ENCODE assay signal across 18 cellular contexts in genomic region chr2:170696948-170697347, GRCh38. TPM values are rescaled to one million over a fixed set of nuclear protein-coding genes. Genes with fewer than 3 reads are reported as not detected.
DNase-seq lines count a peak whose midpoint lies in the region; TF ChIP-seq lines count a peak whose summit lies in the region.
"Had no signal": no experiment of that assay in that cellular context is flagged by ENCODE, and none has a peak within 500 bp of the region (broad histone marks: within the 10 kb centered on the region; RNA-seq: fewer than 3 reads in every experiment).

No MANE protein-coding gene starts in this region.

- H3K4me1 ChIP-seq in HUES48 (ENCODE audit: control insufficient read depth, insufficient read depth, low read length) (peaks cover 17% of the 10 kb centered on the region; the same call in 1 of the 2 replicates), esophagus muscularis mucosa (no peaks in the 10 kb centered on the region), neural progenitor cell (peaks cover 28% of the 10 kb centered on the region)

- H3K27ac Mint-ChIP-seq in neural progenitor cell, result no peak overlapping the region
- peak overlapping the region; percentile 11 for H3K27ac Mint-ChIP-seq in type B pancreatic cell
- H3K27ac Mint-ChIP-seq: B cell; CD8-positive, alpha-beta T cell; H9 had no signal

- H3K36me3 ChIP-seq in HUES48 (ENCODE audit: control insufficient read depth, insufficient read depth, low read length), result no peaks in the 10 kb centered on the region
- H3K36me3 ChIP-seq in esophagus muscularis mucosa, result no peaks in the 10 kb centered on the region
- no peaks in the 10 kb centered on the region for H3K36me3 ChIP-seq in neural progenitor cell
- H3K36me3 ChIP-seq: BLaER1 treated with 17β-estradiol and CSF1 and Interleukin-3, amounts not matched to agents 10 nM and 100 nM had no signal

- peaks cover 19% of the 10 kb centered on the region for H3F3A ChIP-seq in neural progenitor cell (ENCODE audit: low read depth)

- no peaks in the 10 kb centered on the region for H4K20me1 ChIP-seq in neural progenitor cell (ENCODE audit: low read depth)
- H4K20me1 ChIP-seq: BLaER1 treated with 17β-estradiol and CSF1 and Interleukin-3, amounts not matched to agents 10 nM and 100 nM had no signal

- H3K4me3 ChIP-seq in HUES48 (ENCODE audit: low read depth, low read length), result no peak overlapping the region
- no peak overlapping the region for H3K4me3 ChIP-seq in esophagus muscularis mucosa
- no peak overlapping the region for H3K4me3 ChIP-seq in neural progenitor cell
- H3K4me3 ChIP-seq: BLaER1 treated with 17β-estradiol and CSF1 and Interleukin-3, amounts not matched to agents 10 nM and 100 nM; GM12878 had no signal

- TF ChIP-seq CTCF in esophagus muscularis mucosa (IDR thresholded peaks at IDR 0.05) (no peak), neural progenitor cell (IDR thresholded peaks at IDR 0.05) (no peak), type B pancreatic cell (conservative IDR thresholded peaks at IDR 0.05) (no peak)

- H3K27me3 ChIP-seq in HUES48 (ENCODE audit: control insufficient read depth, insufficient read depth, low read length), result no peaks in the 10 kb centered on the region
- peaks cover 0 to 8% (median 0%) of the 10 kb centered on the region in 4 donors for H3K27me3 ChIP-seq in esophagus muscularis mucosa
- H3K27me3 ChIP-seq in neural progenitor cell, result no peaks in the 10 kb centered on the region
- H3K27me3 ChIP-seq: BLaER1 treated with 17β-estradiol and CSF1 and Interleukin-3, amounts not matched to agents 10 nM and 100 nM had no signal

- H3K9me3 Mint-ChIP-seq in neural progenitor cell (peaks cover 6% of the 10 kb centered on the region), type B pancreatic cell (no peaks in the 10 kb centered on the region)
- H3K9me3 Mint-ChIP-seq: H9 had no signal

- H3K4me2 ChIP-seq in neural progenitor cell, result peak overlapping the region; percentile 3
- H3K4me2 ChIP-seq: BLaER1 treated with 17β-estradiol and CSF1 and Interleukin-3, amounts not matched to agents 10 nM and 100 nM had no signal

- TF ChIP-seq POLR2A in esophagus muscularis mucosa (IDR thresholded peaks at IDR 0.05; ENCODE audit: low read depth), result no peak

- H3K27me3 Mint-ChIP-seq in neural progenitor cell (ENCODE audit: insufficient read depth, low read depth) (peaks cover 8% of the 10 kb centered on the region), type B pancreatic cell (peaks cover 27% of the 10 kb centered on the region)

- H3K36me3 Mint-ChIP-seq in neural progenitor cell (no peaks in the 10 kb centered on the region), type B pancreatic cell (no peaks in the 10 kb centered on the region)
- H3K36me3 Mint-ChIP-seq: CD8-positive, alpha-beta T cell had no signal

- H3K27ac ChIP-seq in HUES48 (ENCODE audit: low read depth, low read length) (peak overlapping the region; percentile 12), esophagus muscularis mucosa (replicated peaks in 1 of 4) (no peak overlapping the region), neural progenitor cell (no peak overlapping the region)
- H3K27ac ChIP-seq: BLaER1 treated with 17β-estradiol and CSF1 and Interleukin-3, amounts not matched to agents 10 nM and 100 nM had no signal

- H3K9me3 ChIP-seq in HUES48 (ENCODE audit: control insufficient read depth, insufficient read depth, low read length) (no peaks in the 10 kb centered on the region), esophagus muscularis mucosa (no peaks in the 10 kb centered on the region), neural progenitor cell (ENCODE audit: low read depth) (no peaks in the 10 kb centered on the region)

- no peak overlapping the region for H3K4me3 Mint-ChIP-seq in neural progenitor cell
- no peak overlapping the region for H3K4me3 Mint-ChIP-seq in type B pancreatic cell
- H3K4me3 Mint-ChIP-seq: B cell; CD8-positive, alpha-beta T cell; H9 had no signal

- WGBS in esophagus muscularis mucosa, result 93% methylated on average over 3 of the region's 3 CpGs

- intact Hi-C loops in esophagus muscularis mucosa (cut with DNase I), result no loop called here

- H3K79me2 ChIP-seq in neural progenitor cell (ENCODE audit: low read depth), result no peaks in the 10 kb centered on the region

- in situ Hi-C loops in KBM-7 (cut with MboI; ENCODE audit: low pct_unique_long_range_greater_than_20kb, low sequenced_read_pairs), result no loop called here

- DNase-seq in esophagus muscularis mucosa (ENCODE audit: extremely low spot score) (peak; percentile 75), neural progenitor cell (ENCODE audit: low spot score) (no peak), type B pancreatic cell (ENCODE audit: extremely low spot score, unreplicated experiment) (no peak), ureter (ENCODE audit: low spot score) (no peak), LoVo (ENCODE audit: low spot score) (no peak), KBM-7 (no peak)
- DNase-seq: CD8-positive, alpha-beta T cell; DMS 273 treated with DMSO at 0.1 percent for 48 hours; DMS53; DND-41; EL; H9 had no signal

- H3K4me1 Mint-ChIP-seq in neural progenitor cell (peaks cover 30% of the 10 kb centered on the region), type B pancreatic cell (ENCODE audit: unreplicated experiment) (peaks cover 11% of the 10 kb centered on the region)
- H3K4me1 Mint-ChIP-seq: B cell had no signal

- H3K9ac ChIP-seq in HUES48 (ENCODE audit: low read depth, low read length), result no peak overlapping the region
- H3K9ac ChIP-seq in neural progenitor cell, result no peak overlapping the region
- H3K9ac ChIP-seq: BLaER1 treated with 17β-estradiol and CSF1 and Interleukin-3, amounts not matched to agents 10 nM and 100 nM had no signal

- no peak for TF ChIP-seq EP300 in esophagus muscularis mucosa (IDR thresholded peaks at IDR 0.05)

- no peak overlapping the region for H2AFZ ChIP-seq in neural progenitor cell (replicated peaks)

RNA-seq across cellular contexts. Expression of gene SP5, which starts 18.2 kb away (rescaled TPM):
- total RNA-seq in esophagus muscularis mucosa (under 1 TPM in 2 of 4 donors, not detected in 2; 0.32 to 0.63 TPM), neural progenitor cell (ENCODE audit: low replicate concordance) (3.0 and 8.5 TPM in 2 replicates), type B pancreatic cell (ENCODE audit: low replicate concordance) (1.1 and 4.4 TPM in 2 replicates), ureter (2.3 TPM)
- total RNA-seq: B cell; CD8-positive, alpha-beta T cell; G401; GM12878; H1 had no signal
